ENCODE assay signal across 18 cellular contexts in genomic region chr12:101720118-101720517, GRCh38. TPM values are rescaled to one million over a fixed set of nuclear protein-coding genes. Genes with fewer than 3 reads are reported as not detected.
DNase-seq lines count a peak whose midpoint lies in the region; ATAC-seq and TF ChIP-seq lines count a peak whose summit lies in the region.
"Had no signal": no experiment of that assay in that cellular context is flagged by ENCODE, and none has a peak within 500 bp of the region (broad histone marks: within the 10 kb centered on the region; RNA-seq: fewer than 3 reads in every experiment).

No MANE protein-coding gene starts in this region.

- H3K27me3 Mint-ChIP-seq in Calu3 (ENCODE audit: unreplicated experiment) (no peaks in the 10 kb centered on the region), progenitor cell of endocrine pancreas (no peaks in the 10 kb centered on the region), MCF 10A (ENCODE audit: insufficient read depth, unreplicated experiment) (no peaks in the 10 kb centered on the region)
- H3K27me3 Mint-ChIP-seq: B cell; CD4-positive, CD25-positive, alpha-beta regulatory T cell had no signal

- H3K9me3 Mint-ChIP-seq in Calu3 (ENCODE audit: low read depth, unreplicated experiment) (no peaks in the 10 kb centered on the region), progenitor cell of endocrine pancreas (ENCODE audit: low read depth) (no peaks in the 10 kb centered on the region), MCF 10A (ENCODE audit: unreplicated experiment) (no peaks in the 10 kb centered on the region)
- H3K9me3 Mint-ChIP-seq: CD8-positive, alpha-beta T cell had no signal

- TF ChIP-seq CTCF in Calu3 (IDR thresholded peaks at IDR 0.05; ENCODE audit: unreplicated experiment) (no peak), progenitor cell of endocrine pancreas (IDR thresholded peaks at IDR 0.05; ENCODE audit: unreplicated experiment) (no peak), MCF 10A (IDR thresholded peaks at IDR 0.05; ENCODE audit: unreplicated experiment) (no peak)

- CTCF ChIA-PET in Calu3 (lab: Charles Lee) = no interaction called here
- CTCF ChIA-PET in MCF 10A (lab: Yijun Ruan, JAX) = no interaction called here

- H3K4me3 Mint-ChIP-seq in Calu3 (ENCODE audit: low read depth, unreplicated experiment) (no peak overlapping the region), progenitor cell of endocrine pancreas (ENCODE audit: low read depth) (no peak overlapping the region), MCF 10A (ENCODE audit: unreplicated experiment) (no peak overlapping the region)
- H3K4me3 Mint-ChIP-seq: B cell; CD4-positive, CD25-positive, alpha-beta regulatory T cell; CD8-positive, alpha-beta T cell had no signal

- BruUV-seq in Calu3 (replicated peaks; lab: Mats Ljungman, UMichigan) = no TSS peak
- no TSS peak for BruUV-seq in MCF 10A (replicated peaks; lab: Mats Ljungman, UMichigan)

- POLR2A ChIA-PET in MCF 10A (lab: Yijun Ruan, JAX) = no interaction called here

- H3K4me1 Mint-ChIP-seq in Calu3 (ENCODE audit: low read depth, unreplicated experiment) (no peaks in the 10 kb centered on the region), progenitor cell of endocrine pancreas (ENCODE audit: low read depth) (no peaks in the 10 kb centered on the region), MCF 10A (ENCODE audit: insufficient read depth, unreplicated experiment) (peaks cover 5% of the 10 kb centered on the region)

- intact Hi-C loops in Calu3 (cut with micrococcal nuclease; ENCODE audit: unreplicated experiment) = no loop called here
- intact Hi-C loops in left colon (cut with DNase I, micrococcal nuclease) = no loop called here
- intact Hi-C loops in MCF 10A (cut with micrococcal nuclease) = no loop called here

- no peak for DNase-seq in Calu3
- no peak for DNase-seq in left colon
- no peak for DNase-seq in progenitor cell of endocrine pancreas (ENCODE audit: low spot score, unreplicated experiment)
- DNase-seq in medulla oblongata (ENCODE audit: extremely low spot score) = no peak
- DNase-seq in midbrain (lab: John Stamatoyannopoulos, UW) = no peak
- DNase-seq in MCF 10A (ENCODE audit: unreplicated experiment) = no peak
- DNase-seq: Caco-2; CD4-positive, CD25-positive, alpha-beta regulatory T cell; CD8-positive, alpha-beta T cell; DMS53; DMS79 treated with DMSO at 0.1 percent for 48 hours; GF-D8; H7 had no signal

- H3K27ac Mint-ChIP-seq in Calu3 (ENCODE audit: unreplicated experiment) = peak overlapping the region; percentile 34
- peak overlapping the region; percentile 29 for H3K27ac Mint-ChIP-seq in progenitor cell of endocrine pancreas
- H3K27ac Mint-ChIP-seq in MCF 10A (ENCODE audit: low read depth, unreplicated experiment) = no peak overlapping the region
- H3K27ac Mint-ChIP-seq: B cell; CD4-positive, CD25-positive, alpha-beta regulatory T cell; CD8-positive, alpha-beta T cell had no signal

- peak; percentile 64 for ATAC-seq in left colon
- ATAC-seq in HG02884 (IDR thresholded peaks at IDR 0.05; ENCODE audit: unreplicated experiment) = no peak
- ATAC-seq: CD8-positive, alpha-beta T cell had no signal

- H3K36me3 Mint-ChIP-seq in Calu3 (ENCODE audit: insufficient read depth, unreplicated experiment) = peaks cover 4% of the 10 kb centered on the region
- peaks cover 4% of the 10 kb centered on the region for H3K36me3 Mint-ChIP-seq in progenitor cell of endocrine pancreas (ENCODE audit: insufficient read depth)
- H3K36me3 Mint-ChIP-seq in MCF 10A (ENCODE audit: insufficient read depth, unreplicated experiment) = peaks cover 56% of the 10 kb centered on the region

RNA-seq across cellular contexts. Expression of gene SYCP3, which starts 19.1 kb away (rescaled TPM):
- 0.12 TPM in 1 of 2 replicates, not detected in the other for total RNA-seq in Calu3 (2022)
- under 1 TPM; 0.15 to 0.20 TPM for total RNA-seq in left colon
- not detected in 2 replicates for total RNA-seq in progenitor cell of endocrine pancreas
- not detected in 2 replicates for total RNA-seq in MCF 10A (2022)
- total RNA-seq: Daoy, G401, GM23248, H7 had no signal

RNA-seq across cellular contexts. Expression of gene CHPT1, which starts 22.7 kb away (rescaled TPM):
- total RNA-seq in Calu3 (2022) = 45.5 and 49.2 TPM in 2 replicates
- 100 to 1,000 TPM in 1 of 2 donors, 10 to 100 TPM in 1; 92.5 to 104 TPM for total RNA-seq in left colon
- total RNA-seq in progenitor cell of endocrine pancreas = 15.2 and 18.0 TPM in 2 replicates
- total RNA-seq in MCF 10A (2022) = 28.1 and 33.5 TPM in 2 replicates
